1 cellular context compared by ENCODE assay signal in genomic region chr11:90310210-90310609, GRCh38.
TF ChIP-seq lines count a peak whose summit lies in the region.

No MANE protein-coding gene starts in this region.

TF ChIP-seq in HepG2, 621 proteins besides CTCF, POLR2A, EP300 and RAD21 (continued from another document):
- TF ChIP-seq ZMAT5 (CRISPR knock-in tag; IDR thresholded peaks at IDR 0.05; ENCODE audit: borderline replicate concordance, low read depth) (no peak), ZKSCAN8 (CRISPR knock-in tag; IDR thresholded peaks at IDR 0.05; ENCODE audit: borderline replicate concordance) (no peak), MATR3 (CRISPR knock-in tag; IDR thresholded peaks at IDR 0.05) (no peak), FOXK1 (CRISPR knock-in tag; IDR thresholded peaks at IDR 0.05; ENCODE audit: borderline replicate concordance, low read depth) (0 out of 2 replicates have a peak, but pooled peaks have one; percentile 60), HDAC1 (CRISPR knock-in tag; IDR thresholded peaks at IDR 0.05) (no peak), KIAA2018 (CRISPR knock-in tag; IDR thresholded peaks at IDR 0.05; ENCODE audit: borderline replicate concordance) (no peak), RCOR2 (CRISPR knock-in tag; IDR thresholded peaks at IDR 0.05) (no peak), ZBTB42 (CRISPR knock-in tag; IDR thresholded peaks at IDR 0.05) (no peak), RXRB (CRISPR knock-in tag; IDR thresholded peaks at IDR 0.05; ENCODE audit: borderline replicate concordance) (peak; percentile 52; the same call in 1 of the 2 replicates), POLR2AphosphoS5 (IDR thresholded peaks at IDR 0.05; ENCODE audit: low read depth, low read length) (no peak), ZNF580 (CRISPR knock-in tag; IDR thresholded peaks at IDR 0.05; ENCODE audit: borderline replicate concordance, low read depth) (no peak), FOXA3 (CRISPR knock-in tag; IDR thresholded peaks at IDR 0.05) (peak; percentile 73), ZNF20 (CRISPR knock-in tag; IDR thresholded peaks at IDR 0.05) (no peak), JUND (CRISPR knock-in tag; IDR thresholded peaks at IDR 0.05) (no peak), ZNF672 (CRISPR knock-in tag; IDR thresholded peaks at IDR 0.05) (no peak)
